ENCODE assay signal across 1 cellular context in the genomic region with DNA sequence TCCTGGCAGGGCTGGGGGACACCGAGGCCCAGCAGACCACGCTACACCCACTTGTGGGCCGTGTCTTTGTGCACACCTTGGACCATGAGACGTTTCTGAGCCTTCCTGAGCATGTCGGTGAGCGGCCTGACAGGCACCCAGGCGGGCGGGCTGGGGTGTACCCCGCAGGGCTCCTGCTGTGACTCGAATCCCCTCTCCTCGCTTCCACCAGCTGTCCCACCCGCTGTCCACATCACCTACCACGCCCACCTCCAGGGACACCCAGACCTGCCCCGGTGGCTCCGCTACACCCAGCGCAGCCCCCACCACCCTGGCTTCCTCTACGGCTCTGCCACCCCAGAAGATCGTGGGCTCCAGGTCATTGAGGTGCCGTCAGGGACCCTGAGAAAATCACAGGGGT.
TF ChIP-seq lines count a peak whose summit lies in the region.

No MANE protein-coding gene starts in this region.

TF ChIP-seq in GM23338, 12 proteins besides CTCF, POLR2A, EP300 and RAD21 (continued from another document):
- TF ChIP-seq, protein P1, sequence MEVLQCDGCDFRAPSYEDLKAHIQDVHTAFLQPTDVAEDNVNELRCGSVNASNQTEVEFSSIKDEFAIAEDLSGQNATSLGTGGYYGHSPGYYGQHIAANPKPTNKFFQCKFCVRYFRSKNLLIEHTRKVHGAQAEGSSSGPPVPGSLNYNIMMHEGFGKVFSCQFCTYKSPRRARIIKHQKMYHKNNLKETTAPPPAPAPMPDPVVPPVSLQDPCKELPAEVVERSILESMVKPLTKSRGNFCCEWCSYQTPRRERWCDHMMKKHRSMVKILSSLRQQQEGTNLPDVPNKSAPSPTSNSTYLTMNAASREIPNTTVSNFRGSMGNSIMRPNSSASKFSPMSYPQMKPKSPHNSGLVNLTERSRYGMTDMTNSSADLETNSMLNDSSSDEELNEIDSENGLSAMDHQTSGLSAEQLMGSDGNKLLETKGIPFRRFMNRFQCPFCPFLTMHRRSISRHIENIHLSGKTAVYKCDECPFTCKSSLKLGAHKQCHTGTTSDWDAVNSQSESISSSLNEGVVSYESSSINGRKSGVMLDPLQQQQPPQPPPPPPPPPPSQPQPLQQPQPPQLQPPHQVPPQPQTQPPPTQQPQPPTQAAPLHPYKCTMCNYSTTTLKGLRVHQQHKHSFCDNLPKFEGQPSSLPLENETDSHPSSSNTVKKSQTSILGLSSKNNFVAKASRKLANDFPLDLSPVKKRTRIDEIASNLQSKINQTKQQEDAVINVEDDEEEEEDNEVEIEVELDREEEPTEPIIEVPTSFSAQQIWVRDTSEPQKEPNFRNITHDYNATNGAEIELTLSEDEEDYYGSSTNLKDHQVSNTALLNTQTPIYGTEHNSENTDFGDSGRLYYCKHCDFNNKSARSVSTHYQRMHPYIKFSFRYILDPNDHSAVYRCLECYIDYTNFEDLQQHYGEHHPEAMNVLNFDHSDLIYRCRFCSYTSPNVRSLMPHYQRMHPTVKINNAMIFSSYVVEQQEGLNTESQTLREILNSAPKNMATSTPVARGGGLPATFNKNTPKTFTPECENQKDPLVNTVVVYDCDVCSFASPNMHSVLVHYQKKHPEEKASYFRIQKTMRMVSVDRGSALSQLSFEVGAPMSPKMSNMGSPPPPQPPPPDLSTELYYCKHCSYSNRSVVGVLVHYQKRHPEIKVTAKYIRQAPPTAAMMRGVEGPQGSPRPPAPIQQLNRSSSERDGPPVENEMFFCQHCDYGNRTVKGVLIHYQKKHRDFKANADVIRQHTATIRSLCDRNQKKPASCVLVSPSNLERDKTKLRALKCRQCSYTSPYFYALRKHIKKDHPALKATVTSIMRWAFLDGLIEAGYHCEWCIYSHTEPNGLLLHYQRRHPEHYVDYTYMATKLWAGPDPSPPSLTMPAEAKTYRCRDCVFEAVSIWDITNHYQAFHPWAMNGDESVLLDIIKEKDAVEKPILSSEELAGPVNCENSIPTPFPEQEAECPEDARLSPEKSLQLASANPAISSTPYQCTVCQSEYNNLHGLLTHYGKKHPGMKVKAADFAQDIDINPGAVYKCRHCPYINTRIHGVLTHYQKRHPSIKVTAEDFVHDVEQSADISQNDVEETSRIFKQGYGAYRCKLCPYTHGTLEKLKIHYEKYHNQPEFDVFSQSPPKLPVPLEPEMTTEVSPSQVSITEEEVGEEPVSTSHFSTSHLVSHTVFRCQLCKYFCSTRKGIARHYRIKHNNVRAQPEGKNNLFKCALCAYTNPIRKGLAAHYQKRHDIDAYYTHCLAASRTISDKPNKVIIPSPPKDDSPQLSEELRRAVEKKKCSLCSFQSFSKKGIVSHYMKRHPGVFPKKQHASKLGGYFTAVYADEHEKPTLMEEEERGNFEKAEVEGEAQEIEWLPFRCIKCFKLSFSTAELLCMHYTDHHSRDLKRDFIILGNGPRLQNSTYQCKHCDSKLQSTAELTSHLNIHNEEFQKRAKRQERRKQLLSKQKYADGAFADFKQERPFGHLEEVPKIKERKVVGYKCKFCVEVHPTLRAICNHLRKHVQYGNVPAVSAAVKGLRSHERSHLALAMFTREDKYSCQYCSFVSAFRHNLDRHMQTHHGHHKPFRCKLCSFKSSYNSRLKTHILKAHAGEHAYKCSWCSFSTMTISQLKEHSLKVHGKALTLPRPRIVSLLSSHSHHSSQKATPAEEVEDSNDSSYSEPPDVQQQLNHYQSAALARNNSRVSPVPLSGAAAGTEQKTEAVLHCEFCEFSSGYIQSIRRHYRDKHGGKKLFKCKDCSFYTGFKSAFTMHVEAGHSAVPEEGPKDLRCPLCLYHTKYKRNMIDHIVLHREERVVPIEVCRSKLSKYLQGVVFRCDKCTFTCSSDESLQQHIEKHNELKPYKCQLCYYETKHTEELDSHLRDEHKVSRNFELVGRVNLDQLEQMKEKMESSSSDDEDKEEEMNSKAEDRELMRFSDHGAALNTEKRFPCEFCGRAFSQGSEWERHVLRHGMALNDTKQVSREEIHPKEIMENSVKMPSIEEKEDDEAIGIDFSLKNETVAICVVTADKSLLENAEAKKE (CRISPR knock-in tag; IDR thresholded peaks at IDR 0.05) = no peak
- TF ChIP-seq ZNF331 (CRISPR knock-in tag; IDR thresholded peaks at IDR 0.05; ENCODE audit: low read depth) (no peak), EZH2 (IDR thresholded peaks at IDR 0.05; ENCODE audit: low read depth, unreplicated experiment) (no peak), CREB1 (CRISPR knock-in tag; IDR thresholded peaks at IDR 0.05; ENCODE audit: low read depth) (no peak), NANOG (IDR thresholded peaks at IDR 0.05; ENCODE audit: borderline replicate concordance) (no peak), STAT1 (IDR thresholded peaks at IDR 0.05; ENCODE audit: unreplicated experiment) (no peak), JUNB (IDR thresholded peaks at IDR 0.05; ENCODE audit: unreplicated experiment) (no peak), ZNF114 (CRISPR knock-in tag; IDR thresholded peaks at IDR 0.05) (no peak), POLR2AphosphoS5 (IDR thresholded peaks at IDR 0.05; ENCODE audit: low read depth) (no peak), EZH2phosphoT487 (IDR thresholded peaks at IDR 0.05; ENCODE audit: unreplicated experiment) (no peak)
- TF ChIP-seq, protein P2, sequence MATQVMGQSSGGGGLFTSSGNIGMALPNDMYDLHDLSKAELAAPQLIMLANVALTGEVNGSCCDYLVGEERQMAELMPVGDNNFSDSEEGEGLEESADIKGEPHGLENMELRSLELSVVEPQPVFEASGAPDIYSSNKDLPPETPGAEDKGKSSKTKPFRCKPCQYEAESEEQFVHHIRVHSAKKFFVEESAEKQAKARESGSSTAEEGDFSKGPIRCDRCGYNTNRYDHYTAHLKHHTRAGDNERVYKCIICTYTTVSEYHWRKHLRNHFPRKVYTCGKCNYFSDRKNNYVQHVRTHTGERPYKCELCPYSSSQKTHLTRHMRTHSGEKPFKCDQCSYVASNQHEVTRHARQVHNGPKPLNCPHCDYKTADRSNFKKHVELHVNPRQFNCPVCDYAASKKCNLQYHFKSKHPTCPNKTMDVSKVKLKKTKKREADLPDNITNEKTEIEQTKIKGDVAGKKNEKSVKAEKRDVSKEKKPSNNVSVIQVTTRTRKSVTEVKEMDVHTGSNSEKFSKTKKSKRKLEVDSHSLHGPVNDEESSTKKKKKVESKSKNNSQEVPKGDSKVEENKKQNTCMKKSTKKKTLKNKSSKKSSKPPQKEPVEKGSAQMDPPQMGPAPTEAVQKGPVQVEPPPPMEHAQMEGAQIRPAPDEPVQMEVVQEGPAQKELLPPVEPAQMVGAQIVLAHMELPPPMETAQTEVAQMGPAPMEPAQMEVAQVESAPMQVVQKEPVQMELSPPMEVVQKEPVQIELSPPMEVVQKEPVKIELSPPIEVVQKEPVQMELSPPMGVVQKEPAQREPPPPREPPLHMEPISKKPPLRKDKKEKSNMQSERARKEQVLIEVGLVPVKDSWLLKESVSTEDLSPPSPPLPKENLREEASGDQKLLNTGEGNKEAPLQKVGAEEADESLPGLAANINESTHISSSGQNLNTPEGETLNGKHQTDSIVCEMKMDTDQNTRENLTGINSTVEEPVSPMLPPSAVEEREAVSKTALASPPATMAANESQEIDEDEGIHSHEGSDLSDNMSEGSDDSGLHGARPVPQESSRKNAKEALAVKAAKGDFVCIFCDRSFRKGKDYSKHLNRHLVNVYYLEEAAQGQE (IDR thresholded peaks at IDR 0.05; ENCODE audit: unreplicated experiment) = no peak
TF ChIP-seq in GM23338: peak in this region for 0.
